Comparison of ENCODE assay signal across 22 cellular contexts in the genomic region with DNA sequence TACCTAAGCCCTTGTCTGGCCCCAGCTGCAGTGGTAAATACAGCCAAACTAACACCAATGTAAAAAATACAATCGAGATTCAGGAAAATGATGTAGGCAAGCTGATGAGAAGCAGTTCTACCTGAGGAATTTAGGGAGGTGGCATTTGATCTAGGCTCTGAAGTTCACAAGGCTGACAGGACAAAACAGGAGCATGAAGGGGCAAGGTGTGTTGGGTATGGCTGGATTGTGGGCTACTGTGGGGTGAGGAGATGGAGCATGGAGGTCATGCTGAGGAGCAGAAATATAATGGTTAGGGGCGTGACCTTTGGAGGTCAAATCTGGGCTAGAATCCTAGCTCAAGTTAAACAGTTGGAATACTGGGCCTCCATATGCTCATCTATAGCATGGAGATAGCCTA.
"Had no signal": no experiment of that assay in that cellular context is flagged by ENCODE, and none has a peak within 500 bp of the region (broad histone marks: within the 10 kb centered on the region; RNA-seq: fewer than 3 reads in every experiment).

No MANE protein-coding gene starts in this region.

- H3K27ac ChIP-seq: esophagus muscularis mucosa, gastroesophageal sphincter, heart left ventricle, left lung, neural progenitor cell, right lobe of liver, stomach, testis, WERI-Rb-1 had no signal

- H3K9me3 ChIP-seq: esophagus muscularis mucosa, gastroesophageal sphincter, heart left ventricle, left lung, right lobe of liver, stomach, testis had no signal

- H3K4me1 Mint-ChIP-seq: activated naive CD8-positive, alpha-beta T cell treated with anti-CD3 and anti-CD28 coated beads, Interleukin-2, amount 50 U/mL, for 24 hours had no signal

- DNase-seq: activated CD4-positive, alpha-beta memory T cell treated with anti-CD3 and anti-CD28 coated beads for 36 hours; activated naive CD4-positive, alpha-beta T cell treated with Interleukin-2 at 50 U/mL for 16 hours; activated naive CD8-positive, alpha-beta T cell treated with anti-CD3 and anti-CD28 coated beads, Interleukin-2, amount 50 U/mL, for 24 hours; anterior cingulate cortex; cerebellar nuclear complex; cortex of kidney; effector CD4-positive, alpha-beta T cell; heart left ventricle; kidney; left lung; right lobe of liver; stimulated activated CD4-positive, alpha-beta T cell treated with anti-CD3 and anti-CD28 coated beads, Interleukin-4, amount 100 ng/mL, for 1 hour; stomach; T-helper 2 cell; testis; WERI-Rb-1 had no signal

- H3K27me3 Mint-ChIP-seq: activated CD4-positive, alpha-beta memory T cell treated with anti-CD3 and anti-CD28 coated beads for 36 hours; activated naive CD8-positive, alpha-beta T cell treated with anti-CD3 and anti-CD28 coated beads, Interleukin-2, amount 50 U/mL, for 24 hours; type B pancreatic cell had no signal

- H3K27ac Mint-ChIP-seq: activated CD4-positive, alpha-beta memory T cell treated with anti-CD3 and anti-CD28 coated beads for 36 hours; activated naive CD8-positive, alpha-beta T cell treated with anti-CD3 and anti-CD28 coated beads, Interleukin-2, amount 50 U/mL, for 24 hours; activated T-helper 2 cell treated with anti-CD3 and anti-CD28 coated beads, Interferon-gamma antibody, Interleukin-2, Interleukin-4, amounts not matched to agents 10 μg/mL and 5 μg/mL and 100 μg/mL, durations not matched to agents 14 hours and 24 hours and 36 hours; neural progenitor cell; type B pancreatic cell had no signal

- H3K9me3 Mint-ChIP-seq: activated CD4-positive, alpha-beta memory T cell treated with anti-CD3 and anti-CD28 coated beads for 36 hours; activated naive CD8-positive, alpha-beta T cell treated with anti-CD3 and anti-CD28 coated beads, Interleukin-2, amount 50 U/mL, for 24 hours; activated T-helper 2 cell treated with anti-CD3 and anti-CD28 coated beads, Interferon-gamma antibody, Interleukin-2, Interleukin-4, amounts not matched to agents 10 μg/mL and 5 μg/mL and 100 μg/mL, durations not matched to agents 14 hours and 24 hours and 36 hours; brain; neural progenitor cell; type B pancreatic cell had no signal

- ATAC-seq: activated naive CD8-positive, alpha-beta T cell treated with anti-CD3 and anti-CD28 coated beads, Interleukin-2, amount 50 U/mL, for 24 hours; gastroesophageal sphincter; heart left ventricle; left lung had no signal

- H3K4me3 Mint-ChIP-seq: activated CD4-positive, alpha-beta memory T cell treated with anti-CD3 and anti-CD28 coated beads for 36 hours; activated naive CD8-positive, alpha-beta T cell treated with anti-CD3 and anti-CD28 coated beads, Interleukin-2, amount 50 U/mL, for 24 hours; brain; neural progenitor cell; type B pancreatic cell had no signal

- H3K36me3 Mint-ChIP-seq: brain had no signal
